22 cellular contexts compared by ENCODE assay signal in the genomic region with DNA sequence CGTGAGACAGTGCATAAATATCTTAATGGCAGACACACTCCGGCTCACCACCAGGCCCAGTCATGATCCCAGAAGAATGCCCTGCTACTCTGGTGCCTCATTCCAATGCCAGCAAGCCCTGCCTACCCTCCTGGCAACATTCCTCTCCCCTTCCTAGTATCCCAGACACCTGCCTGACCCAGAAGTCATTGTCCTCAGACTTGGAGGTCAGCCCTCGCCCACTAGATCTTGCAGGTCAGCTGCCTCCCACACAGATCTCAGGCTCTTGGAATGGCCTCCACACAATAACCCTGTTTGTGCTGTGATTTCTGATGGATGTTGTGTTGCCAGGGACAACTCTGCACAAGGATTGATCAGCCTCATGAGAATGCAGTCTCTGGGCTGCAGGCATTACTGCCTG. TPM values are rescaled to one million over a fixed set of nuclear protein-coding genes. Genes with fewer than 3 reads are reported as not detected.
DNase-seq lines count a peak whose midpoint lies in the region; ATAC-seq lines count a peak whose summit lies in the region.
"Had no signal": no experiment of that assay in that cellular context is flagged by ENCODE, and none has a peak within 500 bp of the region (broad histone marks: within the 10 kb centered on the region; RNA-seq: fewer than 3 reads in every experiment).

No MANE protein-coding gene starts in this region.

- peak overlapping the region in 2 of 3 donors; percentile 44 to 46 for H3K9ac ChIP-seq in skeletal muscle tissue (ENCODE audit: low read depth in 1 of 3, low read length in 3 of 3)

- H3K27ac ChIP-seq in ectodermal cell (ENCODE audit: insufficient read depth, low read depth, low read length, poor library complexity, severe bottlenecking) = peak overlapping the region; percentile 55
- H3K27ac ChIP-seq in skeletal muscle tissue (ENCODE audit: low read depth, low read length) = peak overlapping the region; percentile 83
- H3K27ac ChIP-seq: prostate gland, thoracic aorta had no signal

- 81 to 89% methylated on average over 3 of the region's 3 CpGs for WGBS in ectodermal cell, 2 experiments

- DNase-seq in M059J (ENCODE audit: low read depth) (peak; percentile 21), myocyte (ENCODE audit: low read depth) (peak; percentile 97)
- DNase-seq: activated CD4-positive, alpha-beta T cell treated with anti-CD3 and anti-CD28 coated beads for 48 hours; activated CD8-positive, alpha-beta memory T cell treated with anti-CD3 and anti-CD28 coated beads, Interleukin-2, amount 10 ng/mL, durations not matched to agents 7 days and 5 days; GF-D8; glutamatergic neuron; left colon; mesendoderm; naive thymus-derived CD4-positive, alpha-beta T cell; NCI-H2081 treated with DMSO at 0.1 percent for 48 hours; NCI-H446 treated with DMSO at 0.1 percent for 48 hours; SHP77 treated with DMSO at 0.1 percent for 48 hours; T-cell had no signal

- H3K9me3 ChIP-seq in ectodermal cell (ENCODE audit: control insufficient read depth, low read length) (no peaks in the 10 kb centered on the region), skeletal muscle tissue (ENCODE audit: control insufficient read depth in 3 of 3, low read length in 3 of 3) (no peaks in the 10 kb centered on the region)
- H3K9me3 ChIP-seq: prostate gland, thoracic aorta had no signal

- H3K27me3 ChIP-seq in ectodermal cell (ENCODE audit: control insufficient read depth, insufficient read depth, low read length, poor library complexity, severe bottlenecking) (peaks cover 34% of the 10 kb centered on the region), skeletal muscle tissue (ENCODE audit: control insufficient read depth in 3 of 3, insufficient read depth in 3 of 3, low read length in 3 of 3) (no peaks in the 10 kb centered on the region)

- H3K36me3 ChIP-seq in ectodermal cell (ENCODE audit: control insufficient read depth, insufficient read depth, low read length) = no peaks in the 10 kb centered on the region
- H3K36me3 ChIP-seq in skeletal muscle tissue (ENCODE audit: control insufficient read depth in 3 of 3, insufficient read depth in 3 of 3, low read length in 3 of 3) = no peaks in the 10 kb centered on the region
- H3K36me3 ChIP-seq: prostate gland, thoracic aorta had no signal

- H3K4me3 ChIP-seq in ectodermal cell (ENCODE audit: insufficient read depth, low read depth, low read length) = no peak overlapping the region
- H3K4me3 ChIP-seq in skeletal muscle tissue (ENCODE audit: low read length in 3 of 3) = no peak overlapping the region
- H3K4me3 ChIP-seq: prostate gland, smooth muscle cell, thoracic aorta had no signal

- H3K4me1 ChIP-seq in ectodermal cell (ENCODE audit: control insufficient read depth, insufficient read depth, low read length) (peaks cover 7% of the 10 kb centered on the region), skeletal muscle tissue (ENCODE audit: control insufficient read depth in 3 of 3, insufficient read depth in 3 of 3, low read length in 3 of 3) (peaks cover 45 to 46% (median 46%) of the 10 kb centered on the region in 3 donors)
- H3K4me1 ChIP-seq: prostate gland had no signal

- ATAC-seq in HG03175 (IDR thresholded peaks at IDR 0.05; ENCODE audit: unreplicated experiment) = no peak
- ATAC-seq in HG03520 (IDR thresholded peaks at IDR 0.05; ENCODE audit: unreplicated experiment) = no peak
- no peak for ATAC-seq in GM19328 (IDR thresholded peaks at IDR 0.05; ENCODE audit: unreplicated experiment)
- ATAC-seq: activated CD8-positive, alpha-beta memory T cell treated with anti-CD3 and anti-CD28 coated beads, Interleukin-2, amount 10 ng/mL, durations not matched to agents 7 days and 5 days; left colon; naive thymus-derived CD4-positive, alpha-beta T cell; stimulated activated memory B cell treated with anti-CD40 and anti-IgM and Interleukin-4, amounts not matched to agents 10 μg/mL and 1 μg/mL and 100 μg/mL, for 72 hours; T-cell had no signal

RNA-seq across cellular contexts. Expression of gene TEX2, which starts 1.8 kb away (rescaled TPM):
- total RNA-seq in M059J (2014; rRNA removed; shearing (Covaris generic)) = 13.4 and 22.6 TPM in 2 replicates
- polyA plus RNA-seq in ectodermal cell (2013, experiment 1 of 4) = 13.8 TPM
- 13.5 TPM for polyA plus RNA-seq in ectodermal cell (2013, experiment 2 of 4)
- 10.2 TPM for polyA plus RNA-seq in ectodermal cell (2013, experiment 3 of 4)
- 11.4 TPM for polyA plus RNA-seq in ectodermal cell (2013, experiment 4 of 4)
- 77.4 and 90.2 TPM in 2 replicates for total RNA-seq in myocyte
- polyA plus RNA-seq in myocyte (2012) = 51.2 TPM
- 20.4 TPM for total RNA-seq in skeletal muscle tissue
